8 cellular contexts compared by ENCODE assay signal in genomic region chr20:2688041-2688591, GRCh38. TPM values are rescaled to one million over a fixed set of nuclear protein-coding genes. Genes with fewer than 3 reads are reported as not detected.
DNase-seq lines count a peak whose midpoint lies in the region; ATAC-seq and TF ChIP-seq lines count a peak whose summit lies in the region.

No MANE protein-coding gene starts in this region.

- no peak for ATAC-seq in GM21367 (IDR thresholded peaks at IDR 0.05; ENCODE audit: unreplicated experiment)

- H3K36me3 Mint-ChIP-seq in CD14-positive monocyte, result peaks cover 4 to 15% of the 10 kb centered on the region in 2 donors
- peaks cover 7% of the 10 kb centered on the region for H3K36me3 Mint-ChIP-seq in T-helper 2 cell treated with Interferon-gamma antibody and Interleukin-4, amounts not matched to agents 5 μg/mL and 100 μg/mL, for 36 hours (ENCODE audit: low read depth)

- H3K9me3 Mint-ChIP-seq in CD14-positive monocyte, result peaks cover 0 to 14% (median 8%) of the 10 kb centered on the region in 7 donors
- H3K9me3 Mint-ChIP-seq in T-helper 2 cell treated with Interferon-gamma antibody and Interleukin-4, amounts not matched to agents 5 μg/mL and 100 μg/mL, for 36 hours, result no peaks in the 10 kb centered on the region

- intact Hi-C loops in CD14-positive monocyte (cut with micrococcal nuclease), result loop anchor here (5.0 to 10.0 kb wide), 3 partner anchors 54 to 307 kb away; no protein-coding TSS in a partner anchor

- peaks cover 18% of the 10 kb centered on the region for H3K4me1 Mint-ChIP-seq in CD14-positive monocyte
- H3K4me1 Mint-ChIP-seq in T-helper 2 cell treated with Interferon-gamma antibody and Interleukin-4, amounts not matched to agents 5 μg/mL and 100 μg/mL, for 36 hours (ENCODE audit: low read depth), result peaks cover 28% of the 10 kb centered on the region

- peak; percentile 79 for TF ChIP-seq CTCF in CD14-positive monocyte (IDR thresholded peaks at IDR 0.05)

- DNase-seq in CD14-positive monocyte (ENCODE audit: low spot score), result peak; percentile 64
- DNase-seq in HUDEP-2 (lab: John Stamatoyannopoulos, UW; ENCODE audit: unreplicated experiment in 76 of 76), result peak in 61 of 76 experiments; percentile 2 to 79 (median 44)
- peak; percentile 81 for DNase-seq in T-helper 2 cell treated with Interferon-gamma antibody and Interleukin-4, amounts not matched to agents 5 μg/mL and 100 μg/mL, for 36 hours (ENCODE audit: low spot score)
- peak; percentile 42 for DNase-seq in amniotic epithelial cell (ENCODE audit: low read depth)
- peak; percentile 45 for DNase-seq in iris pigment epithelial cell (ENCODE audit: low read depth)
- DNase-seq in stimulated activated CD4-positive, alpha-beta T cell treated with anti-CD3 and anti-CD28 coated beads, Interleukin-4, amount 100 ng/mL, for 24 hours, result peak; percentile 79
- DNase-seq in T1000 (lab: John Stamatoyannopoulos, UW), result no peak

- H3K4me3 Mint-ChIP-seq in CD14-positive monocyte, result peak overlapping the region in 1 of 2 donors; percentile 67
- H3K4me3 Mint-ChIP-seq in T-helper 2 cell treated with Interferon-gamma antibody and Interleukin-4, amounts not matched to agents 5 μg/mL and 100 μg/mL, for 36 hours, result peak overlapping the region; percentile 44

- peak overlapping the region in 1 of 7 donors; percentile 37 for H3K27ac Mint-ChIP-seq in CD14-positive monocyte
- H3K27ac Mint-ChIP-seq in T-helper 2 cell treated with Interferon-gamma antibody and Interleukin-4, amounts not matched to agents 5 μg/mL and 100 μg/mL, for 36 hours, result peak overlapping the region; percentile 68

- peaks cover 55 to 59% (median 58%) of the 10 kb centered on the region in 3 donors for H3K27me3 Mint-ChIP-seq in CD14-positive monocyte (ENCODE audit: low read depth in 3 of 3)
- peaks cover 33% of the 10 kb centered on the region for H3K27me3 Mint-ChIP-seq in T-helper 2 cell treated with Interferon-gamma antibody and Interleukin-4, amounts not matched to agents 5 μg/mL and 100 μg/mL, for 36 hours (ENCODE audit: low read depth)

RNA-seq across cellular contexts. Expression of gene EBF4, which starts 4.5 kb away (rescaled TPM):
- not detected for polyA plus RNA-seq in CD14-positive monocyte

RNA-seq across cellular contexts. Expression of gene IDH3B, which starts 24.1 kb away (rescaled TPM):
- polyA plus RNA-seq in CD14-positive monocyte, result 100 to 1,000 TPM; 102 to 103 TPM

RNA-seq across cellular contexts. Expression of gene NOP56, which starts 35.7 kb away (rescaled TPM):
- polyA plus RNA-seq in CD14-positive monocyte, result 10 to 100 TPM; 27.3 to 33.1 TPM
